In the genomic region with DNA sequence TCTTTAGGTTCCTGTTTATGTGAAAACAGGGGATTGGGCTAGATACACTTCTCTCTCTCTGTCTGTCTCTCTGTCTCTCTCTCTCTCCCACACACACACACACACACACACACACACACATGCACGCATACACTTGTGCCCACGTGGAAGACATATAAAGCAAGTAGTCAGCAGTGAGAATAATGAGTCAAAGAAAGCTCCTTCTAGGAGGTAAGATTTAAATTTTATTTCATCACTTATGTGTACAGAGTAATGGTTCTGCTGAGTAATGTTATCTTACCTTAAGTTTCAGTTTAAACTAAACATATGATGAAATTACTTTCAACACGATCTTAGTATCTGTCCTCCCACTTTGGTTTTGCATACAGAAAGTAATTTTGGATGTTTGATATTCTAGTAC, we compare ENCODE assay signal across 24 cellular contexts.
DNase-seq lines count a peak whose midpoint lies in the region; ATAC-seq, FAIRE-seq and TF ChIP-seq lines count a peak whose summit lies in the region.
"Had no signal": no experiment of that assay in that cellular context is flagged by ENCODE, and none has a peak within 500 bp of the region (broad histone marks: within the 10 kb centered on the region; RNA-seq: fewer than 3 reads in every experiment).

No MANE protein-coding gene starts in this region.

- WGBS in heart left ventricle, 4 donors, result 41 to 60% (median 47%) methylated on average over 3 of the region's 3 CpGs
- WGBS in ovary, 3 donors, result 35 to 42% (median 41%) methylated on average over 3 of the region's 3 CpGs

- no peaks in the 10 kb centered on the region for H3K79me2 ChIP-seq in ACC112 (ENCODE audit: control insufficient read depth, insufficient read depth, low read length, unreplicated experiment)

- H3K27ac ChIP-seq in ACC112 (ENCODE audit: low read depth, low read length), result peak overlapping the region; percentile 41
- H3K27ac ChIP-seq in RWPE2 (ENCODE audit: poor library complexity, severe bottlenecking), result no peak overlapping the region
- no peak overlapping the region for H3K27ac ChIP-seq in kidney (ENCODE audit: low read depth in 2 of 2, low read length in 2 of 2)
- H3K27ac ChIP-seq in heart left ventricle, result no peak overlapping the region
- H3K27ac ChIP-seq in ovary, result no peak overlapping the region

- peak; percentile 54 for FAIRE-seq in kidney (lab: Jason Lieb, UNC)

- DNase-seq in RWPE2 (ENCODE audit: low spot score) (no peak), epithelial cell of esophagus (ENCODE audit: low read depth) (peak; percentile 76), kidney (no peak), NCI-H2196 treated with DMSO at 0.1 percent for 48 hours (lab: John Stamatoyannopoulos, UW; ENCODE audit: unreplicated experiment) (no peak), heart left ventricle (no peak), ovary (no peak), SIG-M5 treated with dmso at 0.1 percent for 504 hours (lab: John Stamatoyannopoulos, UW; ENCODE audit: unreplicated experiment) (no peak)
- DNase-seq: 8988T; BE2C; CD4-positive, CD25-positive, alpha-beta regulatory T cell; COR-L47; DMS 273 treated with DMSO at 0.1 percent for 48 hours; DND-41; H9; Karpas-422; MG63; NCI-H1048; NCI-H1436; NCI-H1930; NCI-H2171; NCI-H446 treated with DMSO at 0.1 percent for 48 hours; NK-92 treated with Interleukin-12 subunit alpha and Interleukin-12 subunit beta, amount 100 ng/mL, for 24 hours; SHP77 treated with DMSO at 0.1 percent for 48 hours had no signal

- H3K27me3 ChIP-seq in ACC112 (ENCODE audit: insufficient read depth, low read length) (no peaks in the 10 kb centered on the region), RWPE2 (ENCODE audit: insufficient read depth, poor library complexity, severe bottlenecking) (no peaks in the 10 kb centered on the region), heart left ventricle (peaks cover 0 to 3% (median 0%) of the 10 kb centered on the region in 9 donors), ovary (no peaks in the 10 kb centered on the region)
- H3K27me3 ChIP-seq: BE2C, MG63 had no signal

- H3K9ac ChIP-seq in kidney (ENCODE audit: low read length in 2 of 2), result no peak overlapping the region

- H3K4me3 ChIP-seq in ACC112 (ENCODE audit: low read depth, low read length) (peak overlapping the region; percentile 33; the same call in 1 of the 2 replicates), RWPE2 (ENCODE audit: severe bottlenecking) (no peak overlapping the region), epithelial cell of esophagus (ENCODE audit: low read length) (no peak overlapping the region), kidney (ENCODE audit: low read length in 2 of 2) (no peak overlapping the region), heart left ventricle (no peak overlapping the region), ovary (no peak overlapping the region)
- H3K4me3 ChIP-seq: MG63 had no signal

- no peak for TF ChIP-seq EP300 in ovary (IDR thresholded peaks at IDR 0.05)

- peaks cover 52% of the 10 kb centered on the region for H3K4me1 ChIP-seq in ACC112 (ENCODE audit: control insufficient read depth, insufficient read depth, low read length, unreplicated experiment)
- H3K4me1 ChIP-seq in RWPE2 (ENCODE audit: insufficient read depth, poor library complexity, severe bottlenecking), result peaks cover 3% of the 10 kb centered on the region
- no peaks in the 10 kb centered on the region for H3K4me1 ChIP-seq in kidney (ENCODE audit: control insufficient read depth in 1 of 2, insufficient read depth in 1 of 2, low read depth in 1 of 2, low read length in 2 of 2)
- H3K4me1 ChIP-seq in heart left ventricle, result no peaks in the 10 kb centered on the region
- H3K4me1 ChIP-seq in ovary (ENCODE audit: insufficient read depth), result no peaks in the 10 kb centered on the region
- H3K4me1 ChIP-seq: BE2C had no signal

- intact Hi-C loops in kidney (cut with DNase I), result no loop called here
- intact Hi-C loops in heart left ventricle (cut with DNase I), result no loop called here
- intact Hi-C loops in ovary (cut with DNase I), result no loop called here

- peak overlapping the region; percentile 50 for H2AFZ ChIP-seq in ACC112 (ENCODE audit: low read length, unreplicated experiment)

- H3K9me3 ChIP-seq in RWPE2 (ENCODE audit: severe bottlenecking) (no peaks in the 10 kb centered on the region), kidney (ENCODE audit: control insufficient read depth in 1 of 2, low read length in 2 of 2) (no peaks in the 10 kb centered on the region), heart left ventricle (no peaks in the 10 kb centered on the region), ovary (no peaks in the 10 kb centered on the region)
- H3K9me3 ChIP-seq: BE2C, MG63 had no signal

- TF ChIP-seq CTCF in RWPE2 (IDR thresholded peaks at IDR 0.05; ENCODE audit: poor library complexity, severe bottlenecking) (no peak), epithelial cell of esophagus (IDR thresholded peaks at IDR 0.05; ENCODE audit: insufficient read depth, low read depth, low read length, missing control alignments) (no peak), kidney (IDR thresholded peaks at IDR 0.05; ENCODE audit: borderline replicate concordance, extremely low read depth, insufficient read depth) (no peak), heart left ventricle (IDR thresholded peaks at IDR 0.05) (no peak), ovary (IDR thresholded peaks at IDR 0.05) (no peak)

- H3K36me3 ChIP-seq in ACC112 (ENCODE audit: insufficient read depth, low read length) (no peaks in the 10 kb centered on the region), RWPE2 (ENCODE audit: low read depth) (no peaks in the 10 kb centered on the region), kidney (ENCODE audit: control insufficient read depth in 1 of 2, insufficient read depth in 2 of 2, low read length in 2 of 2) (no peaks in the 10 kb centered on the region), heart left ventricle (no peaks in the 10 kb centered on the region), ovary (no peaks in the 10 kb centered on the region)
- H3K36me3 ChIP-seq: BE2C, MG63 had no signal

- peak; percentile 52; the same call in 2 of the 3 replicates for ATAC-seq in RWPE2 (ENCODE audit: low read depth)
- ATAC-seq in heart left ventricle, result no peak

- TF ChIP-seq POLR2A in heart left ventricle (IDR thresholded peaks at IDR 0.05) (no peak), ovary (IDR thresholded peaks at IDR 0.05) (no peak)
